Comparison of ENCODE assay signal across 8 cellular contexts in the genomic region with DNA sequence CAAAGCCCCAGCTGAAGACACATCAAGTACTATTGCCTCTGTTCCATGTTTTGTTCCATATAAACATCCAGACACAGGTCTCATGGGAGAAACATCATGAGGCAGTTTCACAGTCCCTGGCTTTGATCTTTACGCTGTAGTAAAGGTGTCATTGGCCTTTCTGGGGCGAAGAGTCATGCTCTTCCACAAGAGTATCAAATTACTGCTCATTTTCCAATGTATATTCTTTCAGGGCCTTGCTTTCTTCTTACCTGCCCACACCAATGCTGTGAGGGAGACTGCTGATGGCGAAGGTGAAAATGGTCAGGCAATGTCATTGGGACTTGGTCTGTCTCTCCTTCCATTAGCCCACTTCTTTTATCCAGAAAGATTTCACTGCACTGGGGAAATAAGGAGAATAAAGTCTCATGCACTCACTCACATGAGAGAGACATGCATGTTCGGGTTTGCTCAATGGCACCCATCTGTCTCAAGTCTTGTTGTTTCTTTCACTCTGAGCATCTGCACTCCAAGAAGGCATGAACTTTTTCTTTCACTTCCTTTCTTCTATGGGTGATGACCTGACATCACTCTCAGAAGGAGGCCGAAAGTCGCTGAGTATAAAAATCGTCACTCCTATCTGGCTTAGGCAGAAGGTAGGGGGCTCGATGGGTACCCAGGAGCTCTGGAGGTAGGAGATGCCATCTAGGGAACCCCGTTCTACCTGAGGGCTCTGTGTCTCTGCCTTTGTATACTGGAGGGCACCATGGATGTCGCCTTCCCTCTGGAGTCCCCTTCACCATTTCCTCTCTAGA. TPM values are rescaled to one million over a fixed set of nuclear protein-coding genes. Genes with fewer than 3 reads are reported as not detected.
A peak's percentile ranks its signal among the peaks of the same experiment; 100 is the strongest.
DNase-seq lines count a peak whose midpoint lies in the region; ATAC-seq and TF ChIP-seq lines count a peak whose summit lies in the region.

No MANE protein-coding gene starts in this region.

- peak overlapping the region; percentile 75 for H3K4me2 ChIP-seq in neural progenitor cell

- peak overlapping the region; percentile 87 to 90 for H3K4me3 ChIP-seq in ascending aorta
- peak overlapping the region; percentile 74 for H3K4me3 ChIP-seq in neural progenitor cell

- intact Hi-C loops in ascending aorta (cut with DNase I): loop anchor here (1.0 to 10.0 kb wide), 4 partner anchors 26 to 249 kb away; partner anchors contain the start of gene TMED10

- H3K79me2 ChIP-seq in neural progenitor cell (ENCODE audit: low read depth): no peaks in the 10 kb centered on the region

- in situ Hi-C loops in G401 (cut with HindIII; ENCODE audit: low sequenced_read_pairs): no loop called here

- H3K9me3 ChIP-seq in ascending aorta (no peaks in the 10 kb centered on the region), neural progenitor cell (ENCODE audit: low read depth) (no peaks in the 10 kb centered on the region)

- ATAC-seq in GM19452 (IDR thresholded peaks at IDR 0.05; ENCODE audit: unreplicated experiment) (peak; percentile 56), HG03520 (IDR thresholded peaks at IDR 0.05; ENCODE audit: unreplicated experiment) (peak; percentile 43)

- H4K20me1 ChIP-seq in neural progenitor cell (ENCODE audit: low read depth): no peaks in the 10 kb centered on the region

- H3K27me3 Mint-ChIP-seq in neural progenitor cell (ENCODE audit: insufficient read depth, low read depth): peaks cover 23% of the 10 kb centered on the region

- H3K4me1 ChIP-seq in ascending aorta (peaks cover 17 to 28% of the 10 kb centered on the region in 2 donors), neural progenitor cell (no peaks in the 10 kb centered on the region)

- TF ChIP-seq CTCF in ascending aorta (IDR thresholded peaks at IDR 0.05): no peak
- TF ChIP-seq CTCF in neural progenitor cell (IDR thresholded peaks at IDR 0.05): no peak

- H3K9ac ChIP-seq in neural progenitor cell: no peak overlapping the region

- H3K9me3 Mint-ChIP-seq in neural progenitor cell: peaks cover 3% of the 10 kb centered on the region

- peak; percentile 30 for DNase-seq in G401 (ENCODE audit: low spot score)
- no peak for DNase-seq in ascending aorta (ENCODE audit: low spot score in 2 of 2)
- DNase-seq in neural progenitor cell (ENCODE audit: low spot score): no peak
- DNase-seq in activated gamma-delta T cell treated with Interleukin-2 at 50 U/mL for 16 hours: no peak
- DNase-seq in DMS114 treated with DMSO at 0.1 percent for 48 hours (lab: John Stamatoyannopoulos, UW; ENCODE audit: unreplicated experiment): no peak
- no peak for DNase-seq in NCI-H748 treated with DMSO at 0.1 percent for 48 hours (lab: John Stamatoyannopoulos, UW)

- H3K4me3 Mint-ChIP-seq in neural progenitor cell: peak overlapping the region; percentile 84

- H2AFZ ChIP-seq in neural progenitor cell (replicated peaks): peak overlapping the region; percentile 69

- H3K27ac Mint-ChIP-seq in neural progenitor cell: no peak overlapping the region

- H3K27me3 ChIP-seq in ascending aorta (no peaks in the 10 kb centered on the region), neural progenitor cell (peaks cover 48% of the 10 kb centered on the region)

- H3F3A ChIP-seq in neural progenitor cell (ENCODE audit: low read depth): no peaks in the 10 kb centered on the region

- peak overlapping the region; percentile 78 to 84 for H3K27ac ChIP-seq in ascending aorta
- H3K27ac ChIP-seq in neural progenitor cell: no peak overlapping the region

- H3K36me3 ChIP-seq in ascending aorta (no peaks in the 10 kb centered on the region), neural progenitor cell (no peaks in the 10 kb centered on the region)

- peaks cover 19% of the 10 kb centered on the region for H3K4me1 Mint-ChIP-seq in neural progenitor cell

- no peaks in the 10 kb centered on the region for H3K36me3 Mint-ChIP-seq in neural progenitor cell

RNA-seq across cellular contexts. Expression of gene JDP2, which starts 1.3 kb away (rescaled TPM):
- total RNA-seq in G401 (2014; rRNA removed; shearing (Covaris generic)): 37.4 and 40.7 TPM in 2 replicates
- total RNA-seq in ascending aorta (213 TPM), neural progenitor cell (ENCODE audit: low replicate concordance) (2.5 and 8.4 TPM in 2 replicates)
